28 cellular contexts compared by ENCODE assay signal in the genomic region with DNA sequence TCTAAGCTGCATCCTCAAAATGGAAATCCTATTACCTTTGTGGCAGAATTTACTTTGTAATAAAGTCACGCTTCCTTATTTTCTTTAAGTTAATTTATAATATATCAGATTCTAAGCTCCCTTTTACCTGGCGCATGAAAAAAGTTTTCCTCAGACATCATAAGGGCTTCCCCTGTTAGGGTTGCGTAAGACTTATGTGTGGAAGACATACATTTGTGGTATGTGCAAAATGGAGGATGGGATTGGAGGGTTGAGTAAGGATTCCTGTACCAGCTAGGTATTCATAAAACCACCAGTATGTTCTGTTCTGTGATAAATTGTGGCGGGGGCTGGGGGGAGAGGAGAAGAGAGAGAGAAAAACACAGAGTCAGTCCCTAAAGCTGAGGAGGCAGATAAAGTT.
"Had no signal": no experiment of that assay in that cellular context is flagged by ENCODE, and none has a peak within 500 bp of the region (broad histone marks: within the 10 kb centered on the region; RNA-seq: fewer than 3 reads in every experiment).

No MANE protein-coding gene starts in this region.

- DNase-seq: colonic mucosa; cortex of kidney; dermis blood vessel endothelial cell; dorsolateral prefrontal cortex; effector CD4-positive, alpha-beta T cell; effector CD8-positive, alpha-beta T cell; effector memory CD4-positive, alpha-beta T cell; effector memory CD8-positive, alpha-beta T cell; endodermal cell; erythroblast; esophagus squamous epithelium; foreskin fibroblast; foreskin keratinocyte; foreskin melanocyte; gastrocnemius medialis; glutamatergic neuron; head of caudate nucleus; heart left ventricle; heart right ventricle had no signal

- H3K4me3 ChIP-seq: colonic mucosa, coronary artery, dorsolateral prefrontal cortex, esophagus muscularis mucosa, esophagus squamous epithelium, gastrocnemius medialis, gastroesophageal sphincter, heart left ventricle, heart right ventricle had no signal

- ATAC-seq: effector memory CD8-positive, alpha-beta T cell; esophagus mucosa; foreskin keratinocyte; gastrocnemius medialis; gastroesophageal sphincter; heart left ventricle; heart right ventricle had no signal

- H3K4me1 ChIP-seq: colonic mucosa, esophagus muscularis mucosa, esophagus squamous epithelium, foreskin keratinocyte, gastrocnemius medialis, gastroesophageal sphincter, heart left ventricle had no signal

- FAIRE-seq: colon, endometrium, endothelial cell of umbilical vein, frontal cortex had no signal

- H3K27me3 ChIP-seq: colonic mucosa, esophagus squamous epithelium, foreskin keratinocyte, gastrocnemius medialis had no signal

- H3K9me3 ChIP-seq: colonic mucosa, esophagus muscularis mucosa, esophagus squamous epithelium, gastrocnemius medialis, gastroesophageal sphincter, heart left ventricle, heart right ventricle had no signal

- H3K27ac ChIP-seq: colonic mucosa, coronary artery, dorsolateral prefrontal cortex, epithelial cell of prostate, esophagus muscularis mucosa, esophagus squamous epithelium, foreskin keratinocyte, gastrocnemius medialis, gastroesophageal sphincter, heart left ventricle, heart right ventricle had no signal

- H3K36me3 ChIP-seq: colonic mucosa, esophagus muscularis mucosa, esophagus squamous epithelium, gastrocnemius medialis, gastroesophageal sphincter, heart left ventricle, heart right ventricle had no signal
